In the genomic region with DNA sequence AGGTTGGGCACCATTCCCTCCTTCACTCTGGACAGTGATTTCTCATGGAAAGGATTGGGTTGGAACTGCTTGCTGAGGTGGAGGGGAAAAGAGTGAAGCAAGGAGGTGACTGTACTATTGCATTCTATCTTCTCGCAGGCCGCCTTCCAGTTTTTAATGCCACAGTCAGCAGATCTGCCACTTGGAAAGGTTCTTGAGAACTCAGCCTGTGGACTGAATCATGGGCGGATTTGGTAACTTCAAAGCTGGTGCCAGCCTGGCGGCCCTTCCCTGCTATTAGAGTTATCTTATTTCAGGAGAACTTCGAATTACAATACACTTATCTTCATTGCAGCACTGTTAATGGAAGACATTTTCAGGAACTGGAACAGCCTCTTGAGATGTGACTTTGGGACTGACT, we compare ENCODE assay signal across 27 cellular contexts. TPM values are rescaled to one million over a fixed set of nuclear protein-coding genes. Genes with fewer than 3 reads are reported as not detected.
DNase-seq lines count a peak whose midpoint lies in the region; ATAC-seq and TF ChIP-seq lines count a peak whose summit lies in the region.
"Had no signal": no experiment of that assay in that cellular context is flagged by ENCODE, and none has a peak within 500 bp of the region (broad histone marks: within the 10 kb centered on the region; RNA-seq: fewer than 3 reads in every experiment).

No MANE protein-coding gene starts in this region.

- peak overlapping the region; percentile 70 for H2AFZ ChIP-seq in parathyroid adenoma

- H3K4me2 ChIP-seq in parathyroid adenoma (ENCODE audit: low read length) = no peak overlapping the region

- H3K9ac ChIP-seq in parathyroid adenoma = no peak overlapping the region

- H3K27ac ChIP-seq in parathyroid adenoma = peak overlapping the region; percentile 24
- H3K27ac ChIP-seq in body of pancreas = no peak overlapping the region
- H3K27ac ChIP-seq: C4-2B, RWPE1 had no signal

- DNase-seq in MG63 = peak; percentile 42
- DNase-seq in epithelial cell of esophagus (ENCODE audit: low read depth) = peak; percentile 6
- no peak for DNase-seq in body of pancreas
- DNase-seq in EL = no peak
- no peak for DNase-seq in stimulated activated CD4-positive, alpha-beta T cell treated with anti-CD3 and anti-CD28 coated beads, Interleukin-2, amount 100 ng/mL, for 24 hours
- no peak for DNase-seq in SHP77 (lab: John Stamatoyannopoulos, UW)
- DNase-seq: Caco-2; CD8-positive, alpha-beta T cell; GDM1; KBM-7; MM.1S; NCI-H1048; NCI-H1417; NCI-H1694; NCI-H2029 treated with DMSO at 0.1 percent for 48 hours; NCI-H2171; NCI-H226; NCI-H510A; NCI-H69; SHP77 treated with DMSO at 0.1 percent for 48 hours had no signal

- no peaks in the 10 kb centered on the region for H3K79me2 ChIP-seq in parathyroid adenoma

- intact Hi-C loops in body of pancreas (cut with DNase I) = no loop called here

- no peaks in the 10 kb centered on the region for H3K4me1 ChIP-seq in parathyroid adenoma
- peaks cover 11% of the 10 kb centered on the region for H3K4me1 ChIP-seq in body of pancreas
- H3K4me1 ChIP-seq: Caco-2 had no signal

- H3K27me3 ChIP-seq in MG63 = no peaks in the 10 kb centered on the region
- H3K27me3 ChIP-seq in parathyroid adenoma (ENCODE audit: control insufficient read depth, insufficient read depth, low read length) = no peaks in the 10 kb centered on the region
- no peaks in the 10 kb centered on the region for H3K27me3 ChIP-seq in body of pancreas

- TF ChIP-seq CTCF in epithelial cell of esophagus (IDR thresholded peaks at IDR 0.05; ENCODE audit: insufficient read depth, low read depth, low read length, missing control alignments) (no peak), parathyroid adenoma (IDR thresholded peaks at IDR 0.05) (no peak), body of pancreas (IDR thresholded peaks at IDR 0.05) (no peak)

- WGBS in body of pancreas, 2 donors = 78 to 86% methylated on average over 5 of the region's 5 CpGs

- no peaks in the 10 kb centered on the region for H3K9me3 ChIP-seq in MG63
- no peaks in the 10 kb centered on the region for H3K9me3 ChIP-seq in parathyroid adenoma (ENCODE audit: control insufficient read depth, low read length)
- peaks cover 0 to 8% (median 0%) of the 10 kb centered on the region in 3 donors for H3K9me3 ChIP-seq in body of pancreas

- no peak for TF ChIP-seq POLR2A in body of pancreas (IDR thresholded peaks at IDR 0.05)

- no peak for ATAC-seq in body of pancreas
- ATAC-seq: CD8-positive, alpha-beta T cell; GM12878 had no signal

- no peaks in the 10 kb centered on the region for H3K36me3 ChIP-seq in MG63
- H3K36me3 ChIP-seq in parathyroid adenoma (ENCODE audit: control insufficient read depth, insufficient read depth, low read length) = no peaks in the 10 kb centered on the region
- no peaks in the 10 kb centered on the region for H3K36me3 ChIP-seq in body of pancreas (replicated peaks in 1 of 2; ENCODE audit: insufficient read depth in 1 of 2, low read depth in 2 of 2)

- H3K4me3 ChIP-seq in MG63 = no peak overlapping the region
- H3K4me3 ChIP-seq in epithelial cell of esophagus (ENCODE audit: low read length) = no peak overlapping the region
- H3K4me3 ChIP-seq in parathyroid adenoma (ENCODE audit: low read depth, low read length) = no peak overlapping the region
- no peak overlapping the region for H3K4me3 ChIP-seq in body of pancreas
- H3K4me3 ChIP-seq: GM12878 had no signal

RNA-seq across cellular contexts. Expression of gene SLC28A2, which starts 23.1 kb away (rescaled TPM):
- not detected in 2 replicates for total RNA-seq in MG63 (2014; rRNA removed; shearing (Covaris generic); ENCODE audit: low replicate concordance)
- total RNA-seq in body of pancreas = 1 to 10 TPM in 1 of 2 donors, not detected in 1; 2.3 TPM
- total RNA-seq: B cell; CD8-positive, alpha-beta T cell; GM12878; H4; LHCN-M2 had no signal

RNA-seq across cellular contexts. Expression of gene SHF, which starts 41.2 kb away (rescaled TPM):
- 0.33 TPM in 1 of 2 replicates, not detected in the other for total RNA-seq in MG63 (2014; rRNA removed; shearing (Covaris generic); ENCODE audit: low replicate concordance)
- total RNA-seq in body of pancreas = 1 to 10 TPM; 2.0 to 2.9 TPM

Comparison
In these comparisons a context has a peak if more than half of its experiments do, and no peak if none do; other contexts are left out.
1. DNase-seq: peak in MG63 (single experiment) and epithelial cell of esophagus (single experiment); none in body of pancreas (0 of 4), EL (single experiment), stimulated activated CD4-positive, alpha-beta T cell treated with anti-CD3 and anti-CD28 coated beads, Interleukin-2, amount 100 ng/mL, for 24 hours (0 of 2) and SHP77 (0 of 2).